34 cellular contexts compared by ENCODE assay signal in genomic region chr16:8204096-8204495, GRCh38.
"Had no signal": no experiment of that assay in that cellular context is flagged by ENCODE, and none has a peak within 500 bp of the region (broad histone marks: within the 10 kb centered on the region; RNA-seq: fewer than 3 reads in every experiment).

No MANE protein-coding gene starts in this region.

- H3K36me3 ChIP-seq: MG63 had no signal

- H3K27me3 ChIP-seq: MG63 had no signal

- H3K9me3 ChIP-seq: MG63 had no signal

- DNase-seq: Karpas-422, Kasumi-1, MG63, MM.1S, MV-4-11, NCI-H1048, NCI-H1092, NCI-H1092 treated with DMSO at 0.1 percent for 48 hours, NCI-H1105, NCI-H1105 treated with DMSO at 0.1 percent for 48 hours, NCI-H1417, NCI-H1417 treated with DMSO at 0.1 percent for 48 hours, NCI-H1436, NCI-H1436 treated with DMSO at 0.1 percent for 48 hours, NCI-H146, NCI-H1694, NCI-H1694 treated with DMSO at 0.1 percent for 48 hours, NCI-H187, NCI-H187 treated with DMSO at 0.1 percent for 48 hours, NCI-H1930, NCI-H2029, NCI-H2029 treated with DMSO at 0.1 percent for 48 hours, NCI-H2081, NCI-H2081 treated with DMSO at 0.1 percent for 48 hours, NCI-H2107, NCI-H2171, NCI-H2171 treated with DMSO at 0.1 percent for 48 hours, NCI-H2227 treated with DMSO at 0.1 percent for 48 hours, NCI-H226, NCI-H345, NCI-H446, NCI-H446 treated with DMSO at 0.1 percent for 48 hours, NCI-H510A, NCI-H510A treated with DMSO at 0.1 percent for 48 hours had no signal

- H3K4me3 ChIP-seq: MG63 had no signal
